ENCODE assay signal across 1 cellular context in the genomic region with DNA sequence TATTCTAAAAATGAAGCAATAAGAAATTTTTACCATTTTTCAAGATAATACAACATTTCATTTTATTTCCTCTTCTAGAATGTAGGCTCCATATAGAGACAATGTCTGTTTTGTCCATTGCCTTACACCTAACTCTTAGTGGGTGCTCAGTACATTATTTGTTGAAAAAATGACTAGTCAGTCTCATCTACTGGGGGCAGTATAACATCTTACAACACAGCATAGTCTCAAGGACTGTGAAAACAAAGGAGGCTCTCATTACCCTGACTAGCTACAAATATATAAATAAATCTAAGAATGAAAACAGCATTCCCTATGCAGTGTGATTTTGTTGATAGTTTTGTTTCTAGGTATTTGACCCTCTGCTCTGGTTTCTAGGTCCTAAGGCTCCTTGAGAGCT.
TF ChIP-seq lines count a peak whose summit lies in the region.

No MANE protein-coding gene starts in this region.

TF ChIP-seq in GM23338, 12 proteins besides CTCF, POLR2A, EP300 and RAD21:
- TF ChIP-seq JUNB (IDR thresholded peaks at IDR 0.05; ENCODE audit: unreplicated experiment), result no peak
- no peak for TF ChIP-seq STAT1 (IDR thresholded peaks at IDR 0.05; ENCODE audit: unreplicated experiment)
- no peak for TF ChIP-seq ETS1 (IDR thresholded peaks at IDR 0.05)
- TF ChIP-seq, protein P1, sequence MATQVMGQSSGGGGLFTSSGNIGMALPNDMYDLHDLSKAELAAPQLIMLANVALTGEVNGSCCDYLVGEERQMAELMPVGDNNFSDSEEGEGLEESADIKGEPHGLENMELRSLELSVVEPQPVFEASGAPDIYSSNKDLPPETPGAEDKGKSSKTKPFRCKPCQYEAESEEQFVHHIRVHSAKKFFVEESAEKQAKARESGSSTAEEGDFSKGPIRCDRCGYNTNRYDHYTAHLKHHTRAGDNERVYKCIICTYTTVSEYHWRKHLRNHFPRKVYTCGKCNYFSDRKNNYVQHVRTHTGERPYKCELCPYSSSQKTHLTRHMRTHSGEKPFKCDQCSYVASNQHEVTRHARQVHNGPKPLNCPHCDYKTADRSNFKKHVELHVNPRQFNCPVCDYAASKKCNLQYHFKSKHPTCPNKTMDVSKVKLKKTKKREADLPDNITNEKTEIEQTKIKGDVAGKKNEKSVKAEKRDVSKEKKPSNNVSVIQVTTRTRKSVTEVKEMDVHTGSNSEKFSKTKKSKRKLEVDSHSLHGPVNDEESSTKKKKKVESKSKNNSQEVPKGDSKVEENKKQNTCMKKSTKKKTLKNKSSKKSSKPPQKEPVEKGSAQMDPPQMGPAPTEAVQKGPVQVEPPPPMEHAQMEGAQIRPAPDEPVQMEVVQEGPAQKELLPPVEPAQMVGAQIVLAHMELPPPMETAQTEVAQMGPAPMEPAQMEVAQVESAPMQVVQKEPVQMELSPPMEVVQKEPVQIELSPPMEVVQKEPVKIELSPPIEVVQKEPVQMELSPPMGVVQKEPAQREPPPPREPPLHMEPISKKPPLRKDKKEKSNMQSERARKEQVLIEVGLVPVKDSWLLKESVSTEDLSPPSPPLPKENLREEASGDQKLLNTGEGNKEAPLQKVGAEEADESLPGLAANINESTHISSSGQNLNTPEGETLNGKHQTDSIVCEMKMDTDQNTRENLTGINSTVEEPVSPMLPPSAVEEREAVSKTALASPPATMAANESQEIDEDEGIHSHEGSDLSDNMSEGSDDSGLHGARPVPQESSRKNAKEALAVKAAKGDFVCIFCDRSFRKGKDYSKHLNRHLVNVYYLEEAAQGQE (IDR thresholded peaks at IDR 0.05; ENCODE audit: unreplicated experiment), result no peak
